Comparison of ENCODE assay signal across 1 cellular context in genomic region chr3:182795383-182795782, GRCh38.
TF ChIP-seq lines count a peak whose summit lies in the region.

No MANE protein-coding gene starts in this region.

TF ChIP-seq in HCT116, 20 proteins besides CTCF, POLR2A, EP300 and RAD21 (continued from another document):
- TF ChIP-seq REST (IDR thresholded peaks at IDR 0.05; ENCODE audit: low read depth) (no peak), CBX3 (IDR thresholded peaks at IDR 0.05; ENCODE audit: low read depth) (no peak), EGR1 (IDR thresholded peaks at IDR 0.05; ENCODE audit: low read depth) (no peak), FOSL1 (IDR thresholded peaks at IDR 0.05; ENCODE audit: low read depth) (no peak), SRF (IDR thresholded peaks at IDR 0.05; ENCODE audit: low read depth) (no peak)
